In the genomic region with DNA sequence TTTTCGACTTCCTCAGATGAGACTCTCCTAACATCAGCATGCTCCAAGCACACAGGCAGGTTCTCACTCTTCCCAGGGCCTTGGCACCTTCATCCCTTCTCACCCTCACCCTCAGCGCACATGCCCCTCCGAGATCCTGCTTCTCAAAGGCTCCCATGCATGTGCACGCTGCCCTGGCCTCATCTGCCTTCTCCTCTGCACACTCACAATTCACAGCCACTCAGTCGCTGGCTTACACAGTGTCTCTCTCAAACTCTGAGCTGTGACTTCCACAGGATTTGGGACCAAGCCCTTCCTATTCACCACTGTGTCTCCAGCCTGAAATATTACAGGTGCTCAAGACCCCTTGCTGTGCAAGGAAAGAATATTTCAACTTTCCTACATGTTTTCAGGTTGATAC, we compare ENCODE assay signal across 1 cellular context.
TF ChIP-seq lines count a peak whose summit lies in the region.

No MANE protein-coding gene starts in this region.

TF ChIP-seq in endothelial cell of umbilical vein, 7 proteins besides CTCF, POLR2A, EP300 and RAD21:
- TF ChIP-seq MYC (IDR thresholded peaks at IDR 0.05; ENCODE audit: low read depth, low read length), result no peak
- no peak for TF ChIP-seq JUN (IDR thresholded peaks at IDR 0.05; ENCODE audit: borderline replicate concordance, insufficient read depth, insufficient read length, low read depth)
